In the genomic region with DNA sequence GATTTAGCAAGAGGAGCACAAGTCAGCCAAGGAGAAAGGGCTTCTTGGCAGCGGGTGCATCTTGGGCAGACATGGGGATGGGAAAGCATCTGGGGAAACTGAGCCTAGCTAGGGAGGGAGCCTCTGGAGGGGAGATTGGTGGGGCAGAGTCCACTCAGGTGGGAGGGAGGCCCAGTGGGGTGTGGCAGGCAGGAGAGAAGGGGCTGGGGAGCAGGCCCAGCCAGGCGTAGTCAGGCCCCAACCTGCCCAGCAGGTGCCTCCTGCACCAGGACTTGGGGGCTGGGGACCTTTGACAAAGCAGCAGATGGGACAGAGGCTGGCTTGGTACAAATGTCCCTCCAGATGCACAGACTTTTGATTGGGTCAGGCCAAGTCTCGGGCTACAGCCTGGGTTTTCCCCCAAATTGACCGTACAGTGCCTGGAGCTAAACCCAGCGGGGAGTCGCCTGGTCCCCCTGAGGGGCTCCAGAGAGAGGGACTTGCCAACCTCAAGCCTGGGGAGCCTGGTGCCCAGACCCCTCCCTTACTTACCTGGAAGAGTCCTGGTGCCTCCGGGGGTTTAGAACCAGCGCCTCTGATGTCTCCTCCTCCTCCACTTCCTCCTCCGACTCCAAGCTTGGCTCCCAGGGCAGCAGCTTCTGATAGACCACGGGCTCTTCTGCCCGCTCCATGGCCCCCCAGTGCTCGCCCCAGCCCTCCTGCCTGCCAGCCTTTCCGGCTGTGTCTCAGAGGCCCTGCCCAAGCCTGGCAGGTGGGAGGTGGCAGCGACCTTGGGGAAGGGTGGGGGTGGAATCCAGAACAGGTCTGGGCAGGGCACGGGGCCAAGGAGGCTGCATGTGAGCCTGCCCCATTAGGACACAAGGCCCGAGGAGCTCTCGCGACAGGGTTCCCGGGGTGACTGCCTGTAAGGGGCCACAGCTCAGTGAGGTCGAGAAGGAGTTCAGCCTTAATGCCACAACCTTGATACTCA, we compare ENCODE assay signal across 16 cellular contexts. TPM values are rescaled to one million over a fixed set of nuclear protein-coding genes. Genes with fewer than 3 reads are reported as not detected.
A peak's percentile ranks its signal among the peaks of the same experiment; 100 is the strongest.
DNase-seq lines count a peak whose midpoint lies in the region; ATAC-seq, FAIRE-seq and TF ChIP-seq lines count a peak whose summit lies in the region.
"Had no signal": no experiment of that assay in that cellular context is flagged by ENCODE, and none has a peak within 500 bp of the region (broad histone marks: within the 10 kb centered on the region; RNA-seq: fewer than 3 reads in every experiment).

TSS of gene GGT6 (minus strand) at position 727 of the 970 bp plus-strand sequence. CDS start at position 671, 56 bp downstream.

- H3K4me2 ChIP-seq in MM.1S (ENCODE audit: low read depth, low read length) = no peak within 1 kb of the TSS; the same call in 1 of the 2 replicates
- no peak within 1 kb of the TSS for H3K4me2 ChIP-seq in neuronal stem cell (ENCODE audit: insufficient read depth, low read length, poor library complexity, severe bottlenecking)

- no peak within 1 kb of the TSS for H3K4ac ChIP-seq in neuronal stem cell (ENCODE audit: low read length)

- peak within 1 kb of the TSS; percentile 92 for H2BK120ac ChIP-seq in neuronal stem cell (ENCODE audit: low read depth, low read length)

- no peaks in the 10 kb centered on the region for H3K79me1 ChIP-seq in neuronal stem cell (ENCODE audit: low read depth, low read length)

- H3K14ac ChIP-seq in neuronal stem cell (ENCODE audit: low read length) = peak within 1 kb of the TSS; percentile 83

- H2AK5ac ChIP-seq in neuronal stem cell (ENCODE audit: low read depth, low read length) = peak within 1 kb of the TSS; percentile 29

- DNase-seq in DMS79 (lab: John Stamatoyannopoulos, UW) (peak; percentile 55), MM.1S (no peak), foreskin keratinocyte (no peak), neuronal stem cell (ENCODE audit: low spot score) (no peak), midbrain (lab: John Stamatoyannopoulos, UW) (no peak), NCI-H187 treated with DMSO at 0.1 percent for 48 hours (lab: John Stamatoyannopoulos, UW) (no peak), H54 (ENCODE audit: insufficient read length, low spot score) (no peak)
- DNase-seq: activated CD8-positive, alpha-beta T cell treated with anti-CD3 and anti-CD28 coated beads, Interleukin-2, amount 10 ng/mL, durations not matched to agents 7 days and 5 days; BE2C; dermis blood vessel endothelial cell; DND-41; stimulated activated CD4-positive, alpha-beta T cell treated with anti-CD3 and anti-CD28 coated beads, Interleukin-2, amount 100 ng/mL, for 24 hours; tibial artery had no signal

- no peak for FAIRE-seq in H54 (lab: Jason Lieb, UNC)

- TF ChIP-seq POLR2A in H54 (IDR thresholded peaks at IDR 0.05; ENCODE audit: low read depth, low read length) = no peak

- H2BK15ac ChIP-seq in neuronal stem cell (ENCODE audit: low read length) = peak within 1 kb of the TSS; percentile 56

- peak within 1 kb of the TSS; percentile 49 for H3K18ac ChIP-seq in neuronal stem cell (ENCODE audit: low read length)

- H3K4me1 ChIP-seq in MM.1S (ENCODE audit: low read length) = peaks cover 30% of the 10 kb centered on the region
- H3K4me1 ChIP-seq in foreskin keratinocyte = peaks cover 7% of the 10 kb centered on the region
- H3K4me1 ChIP-seq in neuronal stem cell (ENCODE audit: control insufficient read depth in 2 of 2, insufficient read depth in 1 of 2, low read depth in 1 of 2, low read length in 2 of 2) = peaks cover 9 to 23% of the 10 kb centered on the region in 2 donors
- H3K4me1 ChIP-seq: BE2C had no signal

- peaks cover 16% of the 10 kb centered on the region for H3F3A ChIP-seq in MM.1S (ENCODE audit: insufficient read depth, low read length)

- no peaks in the 10 kb centered on the region for H4K20me1 ChIP-seq in MM.1S (ENCODE audit: insufficient read depth, low read length)

- H2BK5ac ChIP-seq in neuronal stem cell (ENCODE audit: low read length) = no peak within 1 kb of the TSS

- H3K27ac ChIP-seq in MM.1S (ENCODE audit: low read length) = peak within 1 kb of the TSS; percentile 78; the same call in 1 of the 2 replicates
- no peak within 1 kb of the TSS for H3K27ac ChIP-seq in foreskin keratinocyte
- H3K27ac ChIP-seq in neuronal stem cell (replicated peaks; ENCODE audit: low read length) = no peak within 1 kb of the TSS
- H3K27ac ChIP-seq: psoas muscle had no signal

- H3K36me3 ChIP-seq in MM.1S (replicated peaks; ENCODE audit: insufficient read depth, low read length) = no peaks in the 10 kb centered on the region
- no peaks in the 10 kb centered on the region for H3K36me3 ChIP-seq in neuronal stem cell (replicated peaks in 1 of 2; ENCODE audit: control insufficient read depth in 2 of 2, insufficient read depth in 2 of 2, low read length in 2 of 2)
- H3K36me3 ChIP-seq: BE2C, tibial artery had no signal

- ATAC-seq in foreskin keratinocyte (peak; percentile 12), GM21528 (IDR thresholded peaks at IDR 0.05; ENCODE audit: low FRiP score, unreplicated experiment) (no peak)
- ATAC-seq: activated CD8-positive, alpha-beta T cell treated with anti-CD3 and anti-CD28 coated beads, Interleukin-2, amount 10 ng/mL, durations not matched to agents 7 days and 5 days; psoas muscle had no signal

- peaks cover 5% of the 10 kb centered on the region for H3K79me2 ChIP-seq in MM.1S (ENCODE audit: low read length)

- TF ChIP-seq CTCF in MM.1S (IDR thresholded peaks at IDR 0.05; ENCODE audit: low read length) (no peak), foreskin keratinocyte (conservative IDR thresholded peaks at IDR 0.05) (no peak)

- no CpG with 5 or more reads among the region's 20 CpGs for WGBS in neuronal stem cell (ENCODE audit: extremely low coverage in 2 of 2, insufficient read length in 2 of 2, insufficient replicate concordance in 1 of 2), 2 donors

- H3K4me3 ChIP-seq in MM.1S (ENCODE audit: low read length) (no peak within 1 kb of the TSS), neuronal stem cell (ENCODE audit: low read length in 2 of 2) (no peak within 1 kb of the TSS)
- H3K4me3 ChIP-seq: psoas muscle, tibial artery had no signal

- H2BK12ac ChIP-seq in neuronal stem cell (ENCODE audit: low read length) = peak within 1 kb of the TSS; percentile 63

- peak within 1 kb of the TSS; percentile 92 for H4K8ac ChIP-seq in neuronal stem cell (ENCODE audit: low read depth, low read length)

- H3K9ac ChIP-seq in MM.1S (ENCODE audit: low read length) (no peak within 1 kb of the TSS), neuronal stem cell (ENCODE audit: low read depth, low read length, poor library complexity) (no peak within 1 kb of the TSS)

- no peak within 1 kb of the TSS for H4K91ac ChIP-seq in neuronal stem cell (ENCODE audit: low read depth, low read length, poor library complexity)

- no peak within 1 kb of the TSS for H2AFZ ChIP-seq in MM.1S (ENCODE audit: low read length)
- H2AFZ ChIP-seq in neuronal stem cell (ENCODE audit: low read length) = no peak within 1 kb of the TSS

- H3K9me3 ChIP-seq in MM.1S (replicated peaks; ENCODE audit: insufficient read depth, low read length) (no peaks in the 10 kb centered on the region), neuronal stem cell (replicated peaks in 1 of 2; ENCODE audit: control insufficient read depth in 2 of 2, insufficient read depth in 1 of 2, low read depth in 1 of 2, low read length in 2 of 2) (no peaks in the 10 kb centered on the region)
- H3K9me3 ChIP-seq: BE2C, psoas muscle, tibial artery had no signal

- no peaks in the 10 kb centered on the region for H3K27me3 ChIP-seq in MM.1S (replicated peaks; ENCODE audit: insufficient read depth, low read length)
- no peaks in the 10 kb centered on the region for H3K27me3 ChIP-seq in foreskin keratinocyte
- peaks cover 0 to 16% (median 0%) of the 10 kb centered on the region in 3 experiments for H3K27me3 ChIP-seq in neuronal stem cell (ENCODE audit: control insufficient read depth in 3 of 3, insufficient read depth in 3 of 3, low read depth in 1 of 3, low read length in 3 of 3)
- H3K27me3 ChIP-seq: BE2C, tibial artery had no signal

- H3K23ac ChIP-seq in neuronal stem cell (ENCODE audit: low read depth, low read length, poor library complexity) = peak within 1 kb of the TSS; percentile 36

- H3K9me2 ChIP-seq in MM.1S (replicated peaks; ENCODE audit: insufficient read depth, low read length) = no peaks in the 10 kb centered on the region

RNA-seq across cellular contexts. Expression of gene GGT6, which starts in this region (rescaled TPM):
- 0.25 and 0.31 TPM in 2 replicates for total RNA-seq in foreskin keratinocyte
- 0.18 and 0.22 TPM in 2 replicates for polyA plus RNA-seq in foreskin keratinocyte
- not detected for polyA plus RNA-seq in neuronal stem cell (2013, experiment 1 of 2)
- polyA plus RNA-seq in neuronal stem cell (2013, experiment 2 of 2) = not detected
- total RNA-seq: activated CD8-positive, alpha-beta T cell treated with anti-CD3 and anti-CD28 coated beads, Interleukin-2, amount 10 ng/mL, durations not matched to agents 7 days and 5 days; dermis blood vessel endothelial cell; fibroblast of villous mesenchyme; psoas muscle had no signal

Comparison
In these comparisons a context has a peak if more than half of its experiments do, and no peak if none do; other contexts are left out.
1. Peak in ATAC-seq in foreskin keratinocyte; RNA of the gene not detected or under 1 TPM.